ENCODE assay signal across 15 cellular contexts in the genomic region with DNA sequence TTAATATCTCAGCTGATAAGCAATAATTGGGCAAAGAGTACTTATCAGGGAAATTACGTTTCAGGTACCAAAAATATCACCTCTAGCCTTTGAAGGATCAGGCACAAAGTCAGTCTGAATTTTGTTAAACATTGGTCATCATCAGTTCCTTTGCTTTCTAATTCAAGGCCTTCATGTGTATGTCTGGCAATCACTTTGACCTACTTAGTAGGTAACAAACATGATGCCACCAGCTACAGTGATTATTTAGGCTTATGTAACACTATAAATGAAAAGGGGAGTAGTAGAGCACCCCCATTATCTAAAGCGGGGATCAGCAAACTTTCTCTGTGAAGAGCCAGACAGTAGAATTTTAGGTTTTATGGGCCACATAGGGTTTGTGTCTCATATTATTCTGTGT.
DNase-seq lines count a peak whose midpoint lies in the region; FAIRE-seq and TF ChIP-seq lines count a peak whose summit lies in the region.
"Had no signal": no experiment of that assay in that cellular context is flagged by ENCODE, and none has a peak within 500 bp of the region (broad histone marks: within the 10 kb centered on the region; RNA-seq: fewer than 3 reads in every experiment).

No MANE protein-coding gene starts in this region.

- H3K27ac ChIP-seq in osteoblast (ENCODE audit: low read depth, low read length) (peak overlapping the region; percentile 33), tibial artery (peak overlapping the region; percentile 31 to 43)

- intact Hi-C loops in tibial artery (cut with DNase I; ENCODE audit: low total_unique reads), result no loop called here

- H3K4me1 ChIP-seq in osteoblast (ENCODE audit: insufficient read depth, low read length) (peaks cover 26% of the 10 kb centered on the region), tibial artery (peaks cover 0 to 80% (median 42%) of the 10 kb centered on the region in 4 donors)

- H3K4me3 ChIP-seq in osteoblast (ENCODE audit: insufficient read depth, low read length) (no peak overlapping the region), tibial artery (no peak overlapping the region)
- H3K4me3 ChIP-seq: HAP-1 had no signal

- peak; percentile 41 for FAIRE-seq in H54 (lab: Jason Lieb, UNC)

- TF ChIP-seq POLR2A in H54 (IDR thresholded peaks at IDR 0.05; ENCODE audit: low read depth, low read length), result no peak

- H2AFZ ChIP-seq in osteoblast (ENCODE audit: low read length), result no peak overlapping the region

- no peak for TF ChIP-seq CTCF in osteoblast (IDR thresholded peaks at IDR 0.05; ENCODE audit: extremely low read depth, low read depth, low read length)
- TF ChIP-seq CTCF in tibial artery (IDR thresholded peaks at IDR 0.05), result no peak

- no peak overlapping the region for H3K4me2 ChIP-seq in osteoblast (ENCODE audit: insufficient read depth, low read length)

- H3K79me2 ChIP-seq in osteoblast (ENCODE audit: insufficient read depth, low read length), result peaks cover 99% of the 10 kb centered on the region

- H3K9me3 ChIP-seq in osteoblast (ENCODE audit: low read depth, low read length) (no peaks in the 10 kb centered on the region), tibial artery (no peaks in the 10 kb centered on the region)
- H3K9me3 ChIP-seq: HAP-1 had no signal

- H3K27me3 ChIP-seq in osteoblast (ENCODE audit: insufficient read depth, low read length) (no peaks in the 10 kb centered on the region), tibial artery (no peaks in the 10 kb centered on the region)

- peaks cover 47% of the 10 kb centered on the region for H3K36me3 ChIP-seq in osteoblast (ENCODE audit: insufficient read depth, low read length)
- H3K36me3 ChIP-seq in tibial artery, result peaks cover 0 to 20% (median 8%) of the 10 kb centered on the region in 3 donors

- no peak for DNase-seq in H54 (ENCODE audit: insufficient read length, low spot score)
- peak; percentile 27 for DNase-seq in cerebellum (ENCODE audit: low spot score)
- DNase-seq in osteoblast (ENCODE audit: insufficient read length, low spot score, missing footprints), result no peak
- DNase-seq in tibial artery, result no peak
- no peak for DNase-seq in NCI-H748 treated with DMSO at 0.1 percent for 48 hours (lab: John Stamatoyannopoulos, UW)
- no peak for DNase-seq in DMS114 treated with DMSO at 0.1 percent for 48 hours (lab: John Stamatoyannopoulos, UW; ENCODE audit: unreplicated experiment)
- no peak for DNase-seq in iPS-NIHi7 (ENCODE audit: extremely low spot score)
- DNase-seq: CD8-positive, alpha-beta memory T cell; IMR-90; MV-4-11; NCI-H1436; NCI-H2081; NCI-H524; RPMI8226 had no signal

- peaks cover 74% of the 10 kb centered on the region for H4K20me1 ChIP-seq in osteoblast (ENCODE audit: insufficient read depth, low read length)
